12 cellular contexts compared by ENCODE assay signal in the genomic region with DNA sequence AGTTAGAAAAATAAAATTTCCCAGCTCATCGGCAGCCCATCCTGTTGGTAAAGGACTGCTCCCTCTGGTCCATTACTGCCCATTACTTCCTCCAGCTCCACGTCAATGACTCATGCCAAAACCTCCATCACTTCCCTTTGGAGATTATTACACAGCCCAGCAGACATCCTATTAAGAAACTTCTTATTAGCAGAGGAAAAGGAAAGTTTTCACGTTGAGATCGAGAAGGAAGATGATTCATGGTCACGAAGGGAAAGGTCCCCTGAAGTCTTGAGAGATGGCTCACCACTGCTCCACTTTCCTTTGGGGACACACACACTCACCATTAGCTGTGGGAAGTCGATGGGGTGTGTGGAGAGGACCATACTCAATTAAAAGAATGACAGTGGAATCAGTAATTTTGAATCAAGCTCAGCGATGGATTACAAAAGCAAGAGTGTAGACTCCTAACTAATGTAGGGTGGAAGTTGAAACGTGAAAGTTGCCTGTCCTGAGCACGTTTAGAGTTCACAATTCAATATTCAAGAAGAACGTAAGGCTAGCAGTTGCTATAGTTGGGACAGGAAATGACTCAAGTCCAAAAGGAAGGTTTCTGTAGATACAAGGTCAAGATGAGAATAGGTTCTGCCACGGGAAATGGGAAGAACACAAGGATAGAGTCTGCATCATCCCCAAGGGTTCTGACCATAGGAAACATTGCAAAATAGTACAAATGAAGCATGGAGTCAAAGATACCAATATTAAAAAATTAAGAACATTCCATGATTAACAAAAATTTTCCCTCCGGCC. TPM values are rescaled to one million over a fixed set of nuclear protein-coding genes. Genes with fewer than 3 reads are reported as not detected.
DNase-seq lines count a peak whose midpoint lies in the region; ATAC-seq, FAIRE-seq and TF ChIP-seq lines count a peak whose summit lies in the region.
"Had no signal": no experiment of that assay in that cellular context is flagged by ENCODE, and none has a peak within 500 bp of the region (broad histone marks: within the 10 kb centered on the region; RNA-seq: fewer than 3 reads in every experiment).

No MANE protein-coding gene starts in this region.

- H3K27ac ChIP-seq in left lung = peak overlapping the region; percentile 69 to 76
- H3K27ac ChIP-seq in transverse colon = peak overlapping the region; percentile 1 to 50 (median 39)
- no peak overlapping the region for H3K27ac ChIP-seq in tibial artery
- H3K27ac ChIP-seq: hepatocyte, VCaP had no signal

- in situ Hi-C loops in transverse colon (cut with MboI; ENCODE audit: low pct_ligation_motif_present in 1 of 4, low pct_unique_long_range_greater_than_20kb in 1 of 4, low sequenced_read_pairs in 3 of 4) = no loop called here

- intact Hi-C loops in left lung (cut with DNase I) (no loop called here), transverse colon (cut with DNase I; ENCODE audit: low total_unique reads) (no loop called here), tibial artery (cut with DNase I; ENCODE audit: low total_unique reads) (no loop called here)

- 75 to 76% methylated on average over 12 of the region's 12 CpGs for WGBS in transverse colon (ENCODE audit: low coverage in 1 of 2), 2 donors

- TF ChIP-seq CTCF in bronchial epithelial cell (IDR thresholded peaks at IDR 0.05; ENCODE audit: insufficient read depth, low read length, severe bottlenecking) (no peak), left lung (IDR thresholded peaks at IDR 0.05) (no peak), transverse colon (IDR thresholded peaks at IDR 0.05) (no peak), tibial artery (IDR thresholded peaks at IDR 0.05) (no peak)

- no peak for TF ChIP-seq POLR2A in transverse colon (IDR thresholded peaks at IDR 0.05)

- no peaks in the 10 kb centered on the region for H3K27me3 ChIP-seq in bronchial epithelial cell (ENCODE audit: control insufficient read depth, insufficient read depth, low read length)
- no peaks in the 10 kb centered on the region for H3K27me3 ChIP-seq in left lung
- no peaks in the 10 kb centered on the region for H3K27me3 ChIP-seq in transverse colon
- no peaks in the 10 kb centered on the region for H3K27me3 ChIP-seq in tibial artery
- H3K27me3 ChIP-seq: hepatocyte had no signal

- ATAC-seq in left lung (peak; percentile 62), GM18861 (IDR thresholded peaks at IDR 0.05; ENCODE audit: unreplicated experiment) (no peak)
- ATAC-seq: activated naive CD4-positive, alpha-beta T cell treated with anti-CD3 and anti-CD28 coated beads, Interleukin-2, amount 50 U/mL, for 72 hours had no signal

- H3K9me3 ChIP-seq in left lung (no peaks in the 10 kb centered on the region), transverse colon (no peaks in the 10 kb centered on the region), tibial artery (no peaks in the 10 kb centered on the region)

- H3K4me3 ChIP-seq in bronchial epithelial cell (ENCODE audit: low read depth, low read length) = no peak overlapping the region
- H3K4me3 ChIP-seq in left lung = no peak overlapping the region
- no peak overlapping the region for H3K4me3 ChIP-seq in transverse colon
- no peak overlapping the region for H3K4me3 ChIP-seq in tibial artery
- H3K4me3 ChIP-seq: hepatocyte had no signal

- DNase-seq in LHCN-M2 (ENCODE audit: low read depth) = peak; percentile 55
- DNase-seq in bronchial epithelial cell (ENCODE audit: low read depth) = peak; percentile 34
- no peak for DNase-seq in left lung
- DNase-seq in transverse colon = no peak
- no peak for DNase-seq in ureter (ENCODE audit: low spot score)
- DNase-seq in tibial artery = no peak
- DNase-seq: NCI-H526 treated with DMSO at 0.1 percent for 48 hours, occipital lobe had no signal

- H3K36me3 ChIP-seq in bronchial epithelial cell (ENCODE audit: control insufficient read depth, insufficient read depth, low read length) (no peaks in the 10 kb centered on the region), left lung (no peaks in the 10 kb centered on the region), transverse colon (no peaks in the 10 kb centered on the region), tibial artery (no peaks in the 10 kb centered on the region)

- FAIRE-seq in bronchial epithelial cell (lab: Jason Lieb, UNC) = no peak

- H3K4me1 ChIP-seq in left lung = peaks cover 0 to 48% of the 10 kb centered on the region in 2 donors
- peaks cover 0 to 7% (median 0%) of the 10 kb centered on the region in 4 donors for H3K4me1 ChIP-seq in transverse colon
- peaks cover 0 to 68% (median 16%) of the 10 kb centered on the region in 4 donors for H3K4me1 ChIP-seq in tibial artery

- no peak for TF ChIP-seq EP300 in transverse colon (IDR thresholded peaks at IDR 0.05; ENCODE audit: low read depth)

RNA-seq across cellular contexts. Expression of a gene that starts 21.6 kb away (rescaled TPM):
- total RNA-seq in LHCN-M2 (2014; rRNA removed) (23.1 and 29.8 TPM in 2 replicates), bronchial epithelial cell (3.9 and 9.0 TPM in 2 replicates), left lung (10 to 100 TPM; 51.3 to 53.5 TPM), transverse colon (10 to 100 TPM; 16.5 to 71.6 (median 28.7) TPM), ureter (97.2 TPM)
- polyA plus RNA-seq in LHCN-M2 (2012) = 6.9 TPM

Comparison
In these comparisons a context has a peak if more than half of its experiments do, and no peak if none do; other contexts are left out.
1. DNase-seq: peak in LHCN-M2 (single experiment) and bronchial epithelial cell (single experiment); none in left lung (0 of 2), transverse colon (single experiment), ureter (single experiment) and tibial artery (0 of 2).
2. H3K27ac ChIP-seq: peak in left lung (2 of 2) and transverse colon (4 of 4); none in tibial artery (0 of 2).